1 cellular context compared by ENCODE assay signal in genomic region chr17:81999975-82000802, GRCh38.
TF ChIP-seq lines count a peak whose summit lies in the region.

No MANE protein-coding gene starts in this region.

TF ChIP-seq in HepG2, 621 proteins besides CTCF, POLR2A, EP300 and RAD21 (continued from another document and continues in another):
- TF ChIP-seq TBX3 (IDR thresholded peaks at IDR 0.05; ENCODE audit: borderline replicate concordance) (peak; percentile 54), KIAA2018 (CRISPR knock-in tag; IDR thresholded peaks at IDR 0.05; ENCODE audit: borderline replicate concordance) (peak; percentile 16; the same call in 1 of the 2 replicates), SAP130 (CRISPR knock-in tag; IDR thresholded peaks at IDR 0.05; ENCODE audit: low read depth) (no peak), DPF2 (CRISPR knock-in tag; IDR thresholded peaks at IDR 0.05; ENCODE audit: borderline replicate concordance, low read depth) (peak; percentile 60; the same call in 1 of the 2 replicates), ZFYVE20 (CRISPR knock-in tag; IDR thresholded peaks at IDR 0.05; ENCODE audit: borderline replicate concordance, low read depth) (0 out of 2 replicates have a peak, but pooled peaks have one; percentile 62), ZUFSP (CRISPR knock-in tag; IDR thresholded peaks at IDR 0.05; ENCODE audit: borderline replicate concordance) (no peak), SMYD3 (CRISPR knock-in tag; IDR thresholded peaks at IDR 0.05) (no peak), ARID5B (CRISPR knock-in tag; IDR thresholded peaks at IDR 0.05) (peak; percentile 23), KDM3A (CRISPR knock-in tag; IDR thresholded peaks at IDR 0.05; ENCODE audit: low read depth) (peak; percentile 44; the same call in 1 of the 2 replicates), ZBTB20 (CRISPR knock-in tag; IDR thresholded peaks at IDR 0.05; ENCODE audit: borderline replicate concordance, low read depth) (peak; percentile 30; the same call in 1 of the 2 replicates), MAZ (IDR thresholded peaks at IDR 0.05; ENCODE audit: borderline replicate concordance, low read depth, low read length) (peak; percentile 87), MAZ (CRISPR knock-in tag; IDR thresholded peaks at IDR 0.05; ENCODE audit: low read depth) (peak; percentile 75), MEIS2 (CRISPR knock-in tag; IDR thresholded peaks at IDR 0.05) (peak; percentile 87), SOX5 (CRISPR knock-in tag; IDR thresholded peaks at IDR 0.05; ENCODE audit: borderline replicate concordance) (no peak), DRAP1 (CRISPR knock-in tag; IDR thresholded peaks at IDR 0.05) (no peak; the same call in 1 of the 2 replicates), ZSCAN9 (CRISPR knock-in tag; IDR thresholded peaks at IDR 0.05; ENCODE audit: borderline replicate concordance) (no peak), HHEX (CRISPR knock-in tag; IDR thresholded peaks at IDR 0.05) (peak; percentile 62; the same call in 1 of the 2 replicates), ZNF446 (CRISPR knock-in tag; IDR thresholded peaks at IDR 0.05) (no peak), GATAD1 (CRISPR knock-in tag; IDR thresholded peaks at IDR 0.05) (peak; percentile 42; the same call in 1 of the 2 replicates), ZBTB3 (CRISPR knock-in tag; IDR thresholded peaks at IDR 0.05; ENCODE audit: borderline replicate concordance, low read depth) (peak; percentile 43; the same call in 1 of the 2 replicates), ZBTB37 (CRISPR knock-in tag; IDR thresholded peaks at IDR 0.05) (0 out of 2 replicates have a peak, but pooled peaks have one; percentile 21), EHMT2 (IDR thresholded peaks at IDR 0.05; ENCODE audit: borderline replicate concordance, low read depth, low read length) (no peak), ZNF331 (CRISPR knock-in tag; IDR thresholded peaks at IDR 0.05) (peak; percentile 17), IRX3 (CRISPR knock-in tag; IDR thresholded peaks at IDR 0.05; ENCODE audit: borderline replicate concordance, low read depth) (no peak), TP53 (CRISPR knock-in tag; conservative IDR thresholded peaks at IDR 0.05) (0 out of 2 replicates have a peak, but pooled peaks have one; percentile 41), TFE3 (CRISPR knock-in tag; IDR thresholded peaks at IDR 0.05) (no peak), HMG20B (CRISPR knock-in tag; conservative IDR thresholded peaks at IDR 0.05) (0 out of 2 replicates have a peak, but pooled peaks have one; percentile 13), CSRNP1 (CRISPR knock-in tag; IDR thresholded peaks at IDR 0.05) (no peak), ZNF841 (CRISPR knock-in tag; IDR thresholded peaks at IDR 0.05; ENCODE audit: borderline replicate concordance) (peak; percentile 12; the same call in 1 of the 2 replicates), AGO1 (IDR thresholded peaks at IDR 0.05; ENCODE audit: low read depth, low read length, poor library complexity, severe bottlenecking) (peak; percentile 43), ZNF850 (CRISPR knock-in tag; conservative IDR thresholded peaks at IDR 0.05) (no peak), ZNF101 (CRISPR knock-in tag; IDR thresholded peaks at IDR 0.05; ENCODE audit: borderline replicate concordance, low read depth) (no peak), ZBTB7B (CRISPR knock-in tag; IDR thresholded peaks at IDR 0.05) (peak; percentile 98), SP1 (IDR thresholded peaks at IDR 0.05) (no peak), SP1 (CRISPR knock-in tag; IDR thresholded peaks at IDR 0.05) (peak; percentile 62; the same call in 1 of the 2 replicates), HNRNPK (IDR thresholded peaks at IDR 0.05; ENCODE audit: low read depth, low read length, poor library complexity, severe bottlenecking) (peak; percentile 80), NR2F2 (IDR thresholded peaks at IDR 0.05; ENCODE audit: borderline replicate concordance, low read depth) (no peak), ZNF776 (CRISPR knock-in tag; IDR thresholded peaks at IDR 0.05) (0 out of 2 replicates have a peak, but pooled peaks have one; percentile 28), ZNF143 (CRISPR knock-in tag; IDR thresholded peaks at IDR 0.05) (no peak; the same call in 1 of the 2 replicates), SATB2 (CRISPR knock-in tag; IDR thresholded peaks at IDR 0.05) (peak; percentile 96; the same call in 1 of the 2 replicates), ELF3 (CRISPR knock-in tag; IDR thresholded peaks at IDR 0.05) (peak; percentile 27; the same call in 1 of the 2 replicates), KDM4B (CRISPR knock-in tag; IDR thresholded peaks at IDR 0.05) (peak; percentile 67; the same call in 1 of the 2 replicates), ESRRA (CRISPR knock-in tag; IDR thresholded peaks at IDR 0.05; ENCODE audit: low read depth) (no peak), ZNF567 (CRISPR knock-in tag; IDR thresholded peaks at IDR 0.05; ENCODE audit: borderline replicate concordance) (no peak), ZNF839 (CRISPR knock-in tag; IDR thresholded peaks at IDR 0.05; ENCODE audit: borderline replicate concordance) (peak; percentile 70; the same call in 1 of the 2 replicates)
